Comparison of ENCODE assay signal across 23 cellular contexts in genomic region chr7:44486001-44486400, GRCh38. TPM values are rescaled to one million over a fixed set of nuclear protein-coding genes. Genes with fewer than 3 reads are reported as not detected.
DNase-seq lines count a peak whose midpoint lies in the region; ATAC-seq and TF ChIP-seq lines count a peak whose summit lies in the region.
"Had no signal": no experiment of that assay in that cellular context is flagged by ENCODE, and none has a peak within 500 bp of the region (broad histone marks: within the 10 kb centered on the region; RNA-seq: fewer than 3 reads in every experiment).

No MANE protein-coding gene starts in this region.

- no peaks in the 10 kb centered on the region for H3K27me3 Mint-ChIP-seq in activated naive CD8-positive, alpha-beta T cell
- H3K27me3 Mint-ChIP-seq in activated naive CD8-positive, alpha-beta T cell treated with anti-CD3 and anti-CD28 coated beads, Interleukin-2, amount 50 U/mL, for 24 hours = no peaks in the 10 kb centered on the region
- H3K27me3 Mint-ChIP-seq in CD4-positive, alpha-beta T cell = no peaks in the 10 kb centered on the region
- no peaks in the 10 kb centered on the region for H3K27me3 Mint-ChIP-seq in nephron progenitor cell (ENCODE audit: low read depth, poor library complexity)
- H3K27me3 Mint-ChIP-seq: activated CD8-positive, alpha-beta memory T cell treated with anti-CD3 and anti-CD28 coated beads, Interleukin-2, amount 10 ng/mL, durations not matched to agents 7 days and 5 days had no signal

- H3K36me3 Mint-ChIP-seq in activated naive CD8-positive, alpha-beta T cell = peaks cover 36% of the 10 kb centered on the region
- H3K36me3 Mint-ChIP-seq in activated naive CD8-positive, alpha-beta T cell treated with anti-CD3 and anti-CD28 coated beads, Interleukin-2, amount 50 U/mL, for 24 hours (ENCODE audit: low read depth) = peaks cover 58% of the 10 kb centered on the region
- H3K36me3 Mint-ChIP-seq in CD4-positive, alpha-beta T cell (ENCODE audit: low read depth) = peaks cover 77% of the 10 kb centered on the region
- H3K36me3 Mint-ChIP-seq in nephron progenitor cell (ENCODE audit: low read depth) = peaks cover 63% of the 10 kb centered on the region

- H3K27ac Mint-ChIP-seq in activated naive CD8-positive, alpha-beta T cell = no peak overlapping the region
- no peak overlapping the region for H3K27ac Mint-ChIP-seq in activated naive CD8-positive, alpha-beta T cell treated with anti-CD3 and anti-CD28 coated beads, Interleukin-2, amount 50 U/mL, for 24 hours
- H3K27ac Mint-ChIP-seq in CD4-positive, alpha-beta T cell = peak overlapping the region; percentile 60
- peak overlapping the region; percentile 77 for H3K27ac Mint-ChIP-seq in nephron progenitor cell

- no peak for DNase-seq in activated naive CD8-positive, alpha-beta T cell treated with anti-CD3 and anti-CD28 coated beads, Interleukin-2, amount 50 U/mL, for 24 hours
- no peak for DNase-seq in CD4-positive, alpha-beta T cell
- DNase-seq in caudate nucleus (lab: John Stamatoyannopoulos, UW) = peak in 10 of 61 donors; percentile 8 to 55 (median 34)
- no peak for DNase-seq in nephron progenitor cell
- DNase-seq in Kasumi-1 (lab: John Stamatoyannopoulos, UW) = no peak
- DNase-seq in GM10248 (ENCODE audit: extremely low spot score) = no peak
- DNase-seq in NCI-H526 treated with DMSO at 0.1 percent for 48 hours (lab: John Stamatoyannopoulos, UW) = no peak
- DNase-seq: activated CD8-positive, alpha-beta memory T cell treated with anti-CD3 and anti-CD28 coated beads, Interleukin-2, amount 10 ng/mL, durations not matched to agents 7 days and 5 days; COR-L47; DMS79; effector CD8-positive, alpha-beta T cell; GF-D8; H9; MG63; NCI-H1417; NCI-H2029 treated with DMSO at 0.1 percent for 48 hours; NCI-H2227 treated with DMSO at 0.1 percent for 48 hours; NCI-H748 treated with DMSO at 0.1 percent for 48 hours; Peyer's patch; transverse colon had no signal

- peaks cover 81% of the 10 kb centered on the region for H3K4me1 Mint-ChIP-seq in activated naive CD8-positive, alpha-beta T cell (ENCODE audit: low read depth)
- peaks cover 57% of the 10 kb centered on the region for H3K4me1 Mint-ChIP-seq in activated naive CD8-positive, alpha-beta T cell treated with anti-CD3 and anti-CD28 coated beads, Interleukin-2, amount 50 U/mL, for 24 hours
- peaks cover 90% of the 10 kb centered on the region for H3K4me1 Mint-ChIP-seq in CD4-positive, alpha-beta T cell (ENCODE audit: low read depth)
- peaks cover 42% of the 10 kb centered on the region for H3K4me1 Mint-ChIP-seq in nephron progenitor cell

- no peak for TF ChIP-seq CTCF in CD4-positive, alpha-beta T cell (IDR thresholded peaks at IDR 0.05)
- no peak for TF ChIP-seq CTCF in nephron progenitor cell (IDR thresholded peaks at IDR 0.05)
- TF ChIP-seq CTCF in GM10248 (IDR thresholded peaks at IDR 0.05; ENCODE audit: control extremely low read depth, extremely low read depth, low read depth, missing control alignments) = no peak

- POLR2A ChIA-PET in CD4-positive, alpha-beta T cell (lab: Charles Lee) = no interaction called here
- POLR2A ChIA-PET in GM10248 (lab: Yijun Ruan, JAX) = no interaction called here

- H3K9me3 ChIP-seq in CD4-positive, alpha-beta T cell (ENCODE audit: control insufficient read depth, low read length) = peaks cover 11% of the 10 kb centered on the region
- H3K9me3 ChIP-seq: Peyer's patch, transverse colon had no signal

- H3K9me3 Mint-ChIP-seq in activated naive CD8-positive, alpha-beta T cell (ENCODE audit: low read depth) = peaks cover 5% of the 10 kb centered on the region
- H3K9me3 Mint-ChIP-seq in activated naive CD8-positive, alpha-beta T cell treated with anti-CD3 and anti-CD28 coated beads, Interleukin-2, amount 50 U/mL, for 24 hours = peaks cover 17% of the 10 kb centered on the region
- H3K9me3 Mint-ChIP-seq in CD4-positive, alpha-beta T cell = peaks cover 6% of the 10 kb centered on the region
- peaks cover 24% of the 10 kb centered on the region for H3K9me3 Mint-ChIP-seq in nephron progenitor cell
- H3K9me3 Mint-ChIP-seq: H9 had no signal

- intact Hi-C loops in CD4-positive, alpha-beta T cell (cut with DNase I, micrococcal nuclease) = loop anchor here in 1 of 2 experiments (5.0 to 10.0 kb wide), 3 partner anchors 359 to 626 kb away; partner anchors contain the start of genes H2AZ2, POLD2 and TBRG4

- no peaks in the 10 kb centered on the region for H3K27me3 ChIP-seq in CD4-positive, alpha-beta T cell (ENCODE audit: control insufficient read depth, insufficient read depth, low read length)
- H3K27me3 ChIP-seq: MG63, Peyer's patch, transverse colon had no signal

- H3K27ac ChIP-seq in CD4-positive, alpha-beta T cell (ENCODE audit: low read depth, low read length) = no peak overlapping the region
- peak overlapping the region; percentile 74 for H3K27ac ChIP-seq in caudate nucleus (ENCODE audit: low read depth, low read length)
- H3K27ac ChIP-seq: A549, Peyer's patch, transverse colon had no signal

- CTCF ChIA-PET in CD4-positive, alpha-beta T cell (lab: Charles Lee) = no interaction called here
- CTCF ChIA-PET in GM10248 (lab: Yijun Ruan, JAX) = interaction anchor here (1.0 kb wide), 1 partner anchor 11 kb away, joined by 3 read pairs; no protein-coding TSS in a partner anchor

- no peak for ATAC-seq in activated naive CD8-positive, alpha-beta T cell treated with anti-CD3 and anti-CD28 coated beads, Interleukin-2, amount 50 U/mL, for 24 hours
- no peak for ATAC-seq in CD4-positive, alpha-beta T cell (ENCODE audit: poor library complexity)
- ATAC-seq: A549; activated CD8-positive, alpha-beta memory T cell treated with anti-CD3 and anti-CD28 coated beads, Interleukin-2, amount 10 ng/mL, durations not matched to agents 7 days and 5 days had no signal

- peak overlapping the region; percentile 74 for H3K4me3 Mint-ChIP-seq in activated naive CD8-positive, alpha-beta T cell
- no peak overlapping the region for H3K4me3 Mint-ChIP-seq in activated naive CD8-positive, alpha-beta T cell treated with anti-CD3 and anti-CD28 coated beads, Interleukin-2, amount 50 U/mL, for 24 hours
- H3K4me3 Mint-ChIP-seq in CD4-positive, alpha-beta T cell = peak overlapping the region; percentile 4
- peak overlapping the region; percentile 30 for H3K4me3 Mint-ChIP-seq in nephron progenitor cell
- H3K4me3 Mint-ChIP-seq: activated CD8-positive, alpha-beta memory T cell treated with anti-CD3 and anti-CD28 coated beads, Interleukin-2, amount 10 ng/mL, durations not matched to agents 7 days and 5 days; H9 had no signal

RNA-seq across cellular contexts. Expression of gene NUDCD3, which starts 4.5 kb away (rescaled TPM):
- total RNA-seq in CD4-positive, alpha-beta T cell = 10 to 100 TPM; 56.6 to 60.6 TPM

RNA-seq across cellular contexts. Expression of gene NPC1L1, which starts 55.1 kb away (rescaled TPM):
- under 1 TPM in 1 of 2 experiments, not detected in 1; 0.08 TPM for total RNA-seq in CD4-positive, alpha-beta T cell
- total RNA-seq: activated CD8-positive, alpha-beta memory T cell treated with anti-CD3 and anti-CD28 coated beads, Interleukin-2, amount 10 ng/mL, durations not matched to agents 7 days and 5 days; lung microvascular endothelial cell had no signal

Comparison
In these comparisons a context has a peak if more than half of its experiments do, and no peak if none do; other contexts are left out.
1. H3K27ac Mint-ChIP-seq: peak in CD4-positive, alpha-beta T cell (single experiment) and nephron progenitor cell (single experiment); none in activated naive CD8-positive, alpha-beta T cell (single experiment) and activated naive CD8-positive, alpha-beta T cell treated with anti-CD3 and anti-CD28 coated beads, Interleukin-2, amount 50 U/mL, for 24 hours (single experiment).